In the genomic region with DNA sequence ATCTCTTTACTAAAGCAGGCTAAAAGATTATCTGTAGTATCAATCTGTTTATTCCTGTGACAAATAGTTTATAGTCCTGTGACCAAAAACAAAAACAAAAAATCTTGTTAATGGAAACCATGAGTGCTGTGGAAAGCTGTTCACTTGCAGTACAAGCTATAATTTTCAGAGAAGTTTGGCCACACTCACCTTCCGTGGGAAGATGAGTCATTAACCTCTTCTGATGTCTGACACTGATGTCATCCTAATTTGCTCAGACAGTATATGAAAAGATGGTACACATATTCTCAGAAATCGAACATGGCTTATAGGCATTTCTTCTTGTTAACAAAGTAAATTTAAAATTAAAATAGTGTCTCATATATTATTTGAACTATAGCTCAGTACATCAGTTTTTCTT, we compare ENCODE assay signal across 11 cellular contexts. TPM values are rescaled to one million over a fixed set of nuclear protein-coding genes. Genes with fewer than 3 reads are reported as not detected.
A peak's percentile ranks its signal among the peaks of the same experiment; 100 is the strongest.
DNase-seq lines count a peak whose midpoint lies in the region; ATAC-seq lines count a peak whose summit lies in the region.
"Had no signal": no experiment of that assay in that cellular context is flagged by ENCODE, and none has a peak within 500 bp of the region (broad histone marks: within the 10 kb centered on the region; RNA-seq: fewer than 3 reads in every experiment).

No MANE protein-coding gene starts in this region.

- peaks cover 3% of the 10 kb centered on the region for H3K9me3 Mint-ChIP-seq in activated CD4-positive, alpha-beta memory T cell treated with anti-CD3 and anti-CD28 coated beads, Interleukin-2, amount 10 ng/mL, durations not matched to agents 7 days and 5 days

- H3K27ac ChIP-seq in substantia nigra (ENCODE audit: low read depth, low read length, poor library complexity, severe bottlenecking), result peak overlapping the region; percentile 26

- ATAC-seq in HG03175 (IDR thresholded peaks at IDR 0.05; ENCODE audit: unreplicated experiment) (no peak), GM21515 (IDR thresholded peaks at IDR 0.05; ENCODE audit: unreplicated experiment) (no peak), GM19397 (IDR thresholded peaks at IDR 0.05; ENCODE audit: unreplicated experiment) (no peak)

- DNase-seq in stimulated activated CD8-positive, alpha-beta memory T cell treated with anti-CD3 and anti-CD28 coated beads, Interleukin-7, amount 100 ng/mL, for 4 hours (ENCODE audit: low read depth in 2 of 2), result peak; percentile 26 to 41
- DNase-seq in stimulated activated CD8-positive, alpha-beta memory T cell treated with anti-CD3 and anti-CD28 coated beads, Interleukin-4, amount 100 ng/mL, for 48 hours, result no peak
- DNase-seq in activated CD4-positive, alpha-beta memory T cell treated with anti-CD3 and anti-CD28 coated beads, Interleukin-2, amount 10 ng/mL, durations not matched to agents 7 days and 5 days, result peak; percentile 72
- DNase-seq in central memory CD4-positive, alpha-beta T cell, result peak; percentile 28
- no peak for DNase-seq in substantia nigra (lab: John Stamatoyannopoulos, UW)
- DNase-seq: anterior cingulate cortex, NCI-H1092, T-helper 9 cell had no signal

- CTCF ChIA-PET in activated CD4-positive, alpha-beta memory T cell treated with anti-CD3 and anti-CD28 coated beads, Interleukin-2, amount 10 ng/mL, durations not matched to agents 7 days and 5 days (lab: Charles Lee), result interaction anchor here (0.6 to 1.7 kb wide), 7 partner anchors 12 to 475 kb away, joined by 3 to 15 read pairs (median 3); no protein-coding TSS in a partner anchor

- peaks cover 42% of the 10 kb centered on the region for H3K4me1 Mint-ChIP-seq in activated CD4-positive, alpha-beta memory T cell treated with anti-CD3 and anti-CD28 coated beads, Interleukin-2, amount 10 ng/mL, durations not matched to agents 7 days and 5 days

- peak overlapping the region; percentile 11 for H3K4me3 Mint-ChIP-seq in activated CD4-positive, alpha-beta memory T cell treated with anti-CD3 and anti-CD28 coated beads, Interleukin-2, amount 10 ng/mL, durations not matched to agents 7 days and 5 days

- peaks cover 3% of the 10 kb centered on the region for H3K36me3 Mint-ChIP-seq in activated CD4-positive, alpha-beta memory T cell treated with anti-CD3 and anti-CD28 coated beads, Interleukin-2, amount 10 ng/mL, durations not matched to agents 7 days and 5 days (ENCODE audit: low read depth)

- POLR2A ChIA-PET in activated CD4-positive, alpha-beta memory T cell treated with anti-CD3 and anti-CD28 coated beads, Interleukin-2, amount 10 ng/mL, durations not matched to agents 7 days and 5 days (lab: Charles Lee), result interaction anchor here (0.7 to 2.5 kb wide), 6 partner anchors 8 to 237 kb away, joined by 3 to 12 read pairs (median 5); partner anchors contain the start of gene IRF2

- no peaks in the 10 kb centered on the region for H3K27me3 Mint-ChIP-seq in activated CD4-positive, alpha-beta memory T cell treated with anti-CD3 and anti-CD28 coated beads, Interleukin-2, amount 10 ng/mL, durations not matched to agents 7 days and 5 days

- peak overlapping the region; percentile 91 for H3K27ac Mint-ChIP-seq in activated CD4-positive, alpha-beta memory T cell treated with anti-CD3 and anti-CD28 coated beads, Interleukin-2, amount 10 ng/mL, durations not matched to agents 7 days and 5 days

RNA-seq across cellular contexts. Expression of gene ENPP6, which starts 19.9 kb away (rescaled TPM):
- 1 to 10 TPM; 3.0 to 3.6 TPM for total RNA-seq in activated CD4-positive, alpha-beta memory T cell treated with anti-CD3 and anti-CD28 coated beads, Interleukin-2, amount 10 ng/mL, durations not matched to agents 7 days and 5 days

Comparison
In these comparisons a context has a peak if more than half of its experiments do, and no peak if none do; other contexts are left out.
1. DNase-seq: peak in stimulated activated CD8-positive, alpha-beta memory T cell treated with anti-CD3 and anti-CD28 coated beads, Interleukin-7, amount 100 ng/mL, for 4 hours (2 of 2), activated CD4-positive, alpha-beta memory T cell treated with anti-CD3 and anti-CD28 coated beads, Interleukin-2, amount 10 ng/mL, durations not matched to agents 7 days and 5 days (single experiment) and central memory CD4-positive, alpha-beta T cell (single experiment); none in stimulated activated CD8-positive, alpha-beta memory T cell treated with anti-CD3 and anti-CD28 coated beads, Interleukin-4, amount 100 ng/mL, for 48 hours (single experiment) and substantia nigra (0 of 49).